Comparison of ENCODE assay signal across 1 cellular context in the genomic region with DNA sequence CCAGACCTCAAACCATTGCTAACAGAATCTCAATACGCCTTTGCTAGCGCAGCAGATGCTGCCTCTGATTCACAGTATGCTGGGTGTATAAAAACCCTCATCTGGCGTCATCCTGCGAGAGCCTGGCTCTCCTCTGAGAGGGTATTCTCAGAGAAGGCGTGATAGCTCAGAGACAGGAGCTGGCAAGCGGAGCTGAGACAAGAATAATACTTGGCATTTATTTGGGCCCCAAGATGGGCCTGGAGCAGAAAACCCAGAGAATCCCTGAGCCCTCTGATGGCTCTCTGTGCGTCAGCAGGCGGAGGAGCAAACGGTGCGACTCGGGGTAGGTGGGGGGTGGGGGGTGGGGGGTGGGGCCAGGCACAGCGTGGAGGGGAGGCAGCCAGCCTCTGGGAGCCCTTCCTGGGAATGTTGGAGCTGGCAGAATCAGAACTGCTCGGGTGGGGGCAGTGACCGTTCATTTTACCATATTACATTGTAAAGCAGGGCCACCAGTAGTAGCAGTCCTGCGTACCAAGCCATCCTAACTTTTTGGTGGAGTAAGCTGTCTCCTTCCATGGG.
TF ChIP-seq lines count a peak whose summit lies in the region.

No MANE protein-coding gene starts in this region.

TF ChIP-seq in SK-N-SH treated with all-trans-retinoic acid at 6 μM for 48 hours, 23 proteins besides CTCF, POLR2A, EP300 and RAD21 (continued from another document):
- TF ChIP-seq PATZ1 (CRISPR knock-in tag; IDR thresholded peaks at IDR 0.05; ENCODE audit: borderline replicate concordance) (no peak), TOX (CRISPR knock-in tag; IDR thresholded peaks at IDR 0.05; ENCODE audit: borderline replicate concordance) (no peak), ZFP30 (CRISPR knock-in tag; IDR thresholded peaks at IDR 0.05) (no peak), GLIS3 (CRISPR knock-in tag; IDR thresholded peaks at IDR 0.05) (no peak)
